7 cellular contexts compared by ENCODE assay signal in the genomic region with DNA sequence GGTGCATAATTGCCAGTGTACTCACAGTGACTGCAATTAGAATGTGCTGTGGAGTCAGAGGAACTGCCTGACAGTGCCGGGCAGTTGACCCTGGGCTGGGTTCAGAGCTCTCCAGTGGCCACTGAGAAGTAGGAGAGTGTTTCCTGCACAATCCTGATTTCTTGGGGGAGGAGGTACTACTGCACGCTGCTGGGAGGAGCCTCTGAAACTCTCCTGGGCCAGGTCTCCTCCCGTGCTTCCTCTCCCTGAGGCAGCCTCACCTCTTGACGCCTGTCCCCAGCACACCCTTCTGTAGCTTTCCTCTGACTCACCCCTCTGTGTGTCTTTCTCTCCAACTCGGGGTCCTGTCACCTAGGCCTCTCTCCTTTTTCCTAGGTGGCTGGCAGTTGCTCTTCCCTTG.
A peak's percentile ranks its signal among the peaks of the same experiment; 100 is the strongest.
DNase-seq lines count a peak whose midpoint lies in the region; ATAC-seq, FAIRE-seq and TF ChIP-seq lines count a peak whose summit lies in the region.
"Not testable (repeated sequence)": the region's sequence is repeated elsewhere in the genome, so short reads cannot be mapped to it uniquely, and the experiment has no call there.

No MANE protein-coding gene starts in this region.

- H3K36me3 ChIP-seq in HCT116 (ENCODE audit: control insufficient read depth in 1 of 2, insufficient read depth in 2 of 2, low read length in 2 of 2); mucosa of descending colon (ENCODE audit: low read depth): not testable (repeated sequence)

- not testable (repeated sequence) for TF ChIP-seq CTCF in HCT116 (IDR thresholded peaks at IDR 0.05 in 2 of 3, conservative IDR thresholded peaks at IDR 0.05 in 1 of 3; ENCODE audit: borderline replicate concordance in 1 of 3, insufficient read depth in 1 of 3, low read depth in 2 of 3, low read length in 2 of 3); foreskin keratinocyte (conservative IDR thresholded peaks at IDR 0.05); mucosa of descending colon (IDR thresholded peaks at IDR 0.05)

- H3K79me2 ChIP-seq in HCT116 (ENCODE audit: insufficient read depth, low read length) = peaks cover 39% of the 10 kb centered on the region

- POLR2A ChIA-PET in HCT116 (lab: Charles Lee); activated CD4-positive, alpha-beta memory T cell treated with anti-CD3 and anti-CD28 coated beads, Interleukin-2, amount 10 ng/mL, durations not matched to agents 7 days and 5 days (lab: Charles Lee): not testable (repeated sequence)

- not testable (repeated sequence) for H3K9me3 ChIP-seq in HCT116 (ENCODE audit: control insufficient read depth in 1 of 2, insufficient read depth in 1 of 2, low read depth in 1 of 2, low read length in 2 of 2); mucosa of descending colon

- not testable (repeated sequence) for TF ChIP-seq POLR2A in HCT116 (IDR thresholded peaks at IDR 0.05; ENCODE audit: borderline replicate concordance, extremely low read depth, insufficient read depth, insufficient read length)

- not testable (repeated sequence) for H3K27me3 ChIP-seq in HCT116 (ENCODE audit: insufficient read depth, low read length); foreskin keratinocyte

- not testable (repeated sequence) for H3K9me2 ChIP-seq in HCT116 (ENCODE audit: insufficient read depth)

- peak overlapping the region; percentile 28; the same call in 1 of the 2 replicates for H3K4me2 ChIP-seq in HCT116 (ENCODE audit: low read length)

- RAD21 ChIA-PET in HCT116 (lab: Charles Lee; ENCODE audit: low non-redundant PET in 1 of 2, low total read pairs in 2 of 2, uncharacterized antibody in 2 of 2, unreplicated experiment in 2 of 2) = not testable (repeated sequence)

- DNase-seq in HCT116 (ENCODE audit: low read depth, low spot score); foreskin keratinocyte; stimulated activated effector memory CD8-positive, alpha-beta T cell treated with anti-CD3 and anti-CD28 coated beads, Interleukin-12 subunit alpha, Interleukin-12 subunit beta, amount 100 ng/mL, for 72 hours (ENCODE audit: low spot score in 2 of 2): not testable (repeated sequence)
- peak; percentile 46 for DNase-seq in RCC 7860 (ENCODE audit: low spot score)
- DNase-seq in activated CD4-positive, alpha-beta memory T cell treated with anti-CD3 and anti-CD28 coated beads, Interleukin-2, amount 10 ng/mL, durations not matched to agents 7 days and 5 days = peak; percentile 40
- peak; percentile 13 for DNase-seq in activated naive CD8-positive, alpha-beta T cell treated with anti-CD3 and anti-CD28 coated beads for 36 hours
- DNase-seq in mucosa of descending colon = peak; percentile 54 to 69 (median 69)

- not testable (repeated sequence) for BruUV-seq in HCT116 (replicated peaks; lab: Mats Ljungman, UMichigan)

- not testable (repeated sequence) for H3K27ac ChIP-seq in HCT116 (ENCODE audit: low read depth, low read length); foreskin keratinocyte

- FAIRE-seq in RCC 7860 (lab: Jason Lieb, UNC) = peak; percentile 48

- ATAC-seq in HCT116 (peak; percentile 83), foreskin keratinocyte (peak; percentile 71), mucosa of descending colon (peak; percentile 85)
- ATAC-seq in stimulated activated effector memory CD8-positive, alpha-beta T cell treated with anti-CD3 and anti-CD28 coated beads, Interleukin-12 subunit alpha, Interleukin-12 subunit beta, amount 100 ng/mL, for 72 hours = peak; percentile 73

- H3K9ac ChIP-seq in HCT116 (ENCODE audit: low read length) = not testable (repeated sequence)

- H3K27me3 Mint-ChIP-seq in activated CD4-positive, alpha-beta memory T cell treated with anti-CD3 and anti-CD28 coated beads, Interleukin-2, amount 10 ng/mL, durations not matched to agents 7 days and 5 days; activated naive CD8-positive, alpha-beta T cell treated with anti-CD3 and anti-CD28 coated beads for 36 hours: not testable (repeated sequence)

- CTCF ChIA-PET in HCT116 (lab: Charles Lee); activated CD4-positive, alpha-beta memory T cell treated with anti-CD3 and anti-CD28 coated beads, Interleukin-2, amount 10 ng/mL, durations not matched to agents 7 days and 5 days (lab: Charles Lee): not testable (repeated sequence)

- H3K9me3 Mint-ChIP-seq in activated CD4-positive, alpha-beta memory T cell treated with anti-CD3 and anti-CD28 coated beads, Interleukin-2, amount 10 ng/mL, durations not matched to agents 7 days and 5 days; activated naive CD8-positive, alpha-beta T cell treated with anti-CD3 and anti-CD28 coated beads for 36 hours; stimulated activated effector memory CD8-positive, alpha-beta T cell treated with anti-CD3 and anti-CD28 coated beads, Interleukin-12 subunit alpha, Interleukin-12 subunit beta, amount 100 ng/mL, for 72 hours: not testable (repeated sequence)

- not testable (repeated sequence) for H2AFZ ChIP-seq in HCT116 (ENCODE audit: low read depth, low read length, poor library complexity, severe bottlenecking)

- peaks cover 6 to 15% of the 10 kb centered on the region in 2 experiments for H3K4me1 ChIP-seq in HCT116 (ENCODE audit: control insufficient read depth in 1 of 2, insufficient read depth in 2 of 2, low read length in 2 of 2)
- H3K4me1 ChIP-seq in foreskin keratinocyte; mucosa of descending colon (ENCODE audit: low read depth): not testable (repeated sequence)

- peaks cover 13% of the 10 kb centered on the region for H3K36me3 Mint-ChIP-seq in activated CD4-positive, alpha-beta memory T cell treated with anti-CD3 and anti-CD28 coated beads, Interleukin-2, amount 10 ng/mL, durations not matched to agents 7 days and 5 days (ENCODE audit: low read depth)
- peaks cover 22% of the 10 kb centered on the region for H3K36me3 Mint-ChIP-seq in activated naive CD8-positive, alpha-beta T cell treated with anti-CD3 and anti-CD28 coated beads for 36 hours
- peaks cover 34% of the 10 kb centered on the region for H3K36me3 Mint-ChIP-seq in stimulated activated effector memory CD8-positive, alpha-beta T cell treated with anti-CD3 and anti-CD28 coated beads, Interleukin-12 subunit alpha, Interleukin-12 subunit beta, amount 100 ng/mL, for 72 hours

- H3K27ac Mint-ChIP-seq in activated CD4-positive, alpha-beta memory T cell treated with anti-CD3 and anti-CD28 coated beads, Interleukin-2, amount 10 ng/mL, durations not matched to agents 7 days and 5 days = peak overlapping the region; percentile 71
- peak overlapping the region; percentile 62 for H3K27ac Mint-ChIP-seq in activated naive CD8-positive, alpha-beta T cell treated with anti-CD3 and anti-CD28 coated beads for 36 hours
- H3K27ac Mint-ChIP-seq in stimulated activated effector memory CD8-positive, alpha-beta T cell treated with anti-CD3 and anti-CD28 coated beads, Interleukin-12 subunit alpha, Interleukin-12 subunit beta, amount 100 ng/mL, for 72 hours = peak overlapping the region; percentile 90

- H3K4me3 Mint-ChIP-seq in activated CD4-positive, alpha-beta memory T cell treated with anti-CD3 and anti-CD28 coated beads, Interleukin-2, amount 10 ng/mL, durations not matched to agents 7 days and 5 days = peak overlapping the region; percentile 30
- H3K4me3 Mint-ChIP-seq in activated naive CD8-positive, alpha-beta T cell treated with anti-CD3 and anti-CD28 coated beads for 36 hours = not testable (repeated sequence)
- H3K4me3 Mint-ChIP-seq in stimulated activated effector memory CD8-positive, alpha-beta T cell treated with anti-CD3 and anti-CD28 coated beads, Interleukin-12 subunit alpha, Interleukin-12 subunit beta, amount 100 ng/mL, for 72 hours = peak overlapping the region; percentile 70

- not testable (repeated sequence) for H4K20me1 ChIP-seq in HCT116 (ENCODE audit: insufficient read depth)

- not testable (repeated sequence) for H3K4me3 ChIP-seq in HCT116 (replicated peaks in 1 of 2; ENCODE audit: low read depth in 1 of 2, low read length in 2 of 2); mucosa of descending colon

- intact Hi-C loops in HCT116 (cut with micrococcal nuclease); mucosa of descending colon (cut with DNase I, micrococcal nuclease): not testable (repeated sequence)

- H3K4me1 Mint-ChIP-seq in activated CD4-positive, alpha-beta memory T cell treated with anti-CD3 and anti-CD28 coated beads, Interleukin-2, amount 10 ng/mL, durations not matched to agents 7 days and 5 days = peaks cover 40% of the 10 kb centered on the region
- H3K4me1 Mint-ChIP-seq in activated naive CD8-positive, alpha-beta T cell treated with anti-CD3 and anti-CD28 coated beads for 36 hours = peaks cover 22% of the 10 kb centered on the region
- peaks cover 14% of the 10 kb centered on the region for H3K4me1 Mint-ChIP-seq in stimulated activated effector memory CD8-positive, alpha-beta T cell treated with anti-CD3 and anti-CD28 coated beads, Interleukin-12 subunit alpha, Interleukin-12 subunit beta, amount 100 ng/mL, for 72 hours

- TF ChIP-seq RAD21 in HCT116 (IDR thresholded peaks at IDR 0.05; ENCODE audit: low read depth) = not testable (repeated sequence)

TF ChIP-seq in HCT116, 20 proteins besides CTCF, POLR2A, EP300 and RAD21:
- TF ChIP-seq, protein P1, sequence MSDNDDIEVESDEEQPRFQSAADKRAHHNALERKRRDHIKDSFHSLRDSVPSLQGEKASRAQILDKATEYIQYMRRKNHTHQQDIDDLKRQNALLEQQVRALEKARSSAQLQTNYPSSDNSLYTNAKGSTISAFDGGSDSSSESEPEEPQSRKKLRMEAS (IDR thresholded peaks at IDR 0.05) = peak; percentile 67
